1 cellular context compared by ENCODE assay signal in the genomic region with DNA sequence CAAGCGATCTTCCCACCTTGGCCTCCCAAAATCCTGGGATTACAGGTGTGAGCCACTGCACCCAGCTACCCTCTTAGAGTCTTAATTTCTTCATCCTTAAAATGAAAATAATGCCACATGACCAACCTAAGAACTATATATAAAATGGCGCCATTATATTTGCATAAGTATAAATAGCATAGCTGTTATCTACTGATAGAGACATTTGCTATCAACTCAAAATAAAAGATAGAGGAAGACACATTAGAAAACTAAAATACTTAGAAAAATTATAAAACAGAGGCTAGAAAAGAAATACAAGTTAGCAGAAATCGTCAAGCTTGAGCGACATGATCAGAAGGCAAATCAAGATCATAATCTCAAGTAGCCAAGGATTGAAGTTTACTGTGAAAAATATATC.
TF ChIP-seq lines count a peak whose summit lies in the region.

No MANE protein-coding gene starts in this region.

TF ChIP-seq in GM23338, 12 proteins besides CTCF, POLR2A, EP300 and RAD21 (continued from another document):
- TF ChIP-seq, protein P1, sequence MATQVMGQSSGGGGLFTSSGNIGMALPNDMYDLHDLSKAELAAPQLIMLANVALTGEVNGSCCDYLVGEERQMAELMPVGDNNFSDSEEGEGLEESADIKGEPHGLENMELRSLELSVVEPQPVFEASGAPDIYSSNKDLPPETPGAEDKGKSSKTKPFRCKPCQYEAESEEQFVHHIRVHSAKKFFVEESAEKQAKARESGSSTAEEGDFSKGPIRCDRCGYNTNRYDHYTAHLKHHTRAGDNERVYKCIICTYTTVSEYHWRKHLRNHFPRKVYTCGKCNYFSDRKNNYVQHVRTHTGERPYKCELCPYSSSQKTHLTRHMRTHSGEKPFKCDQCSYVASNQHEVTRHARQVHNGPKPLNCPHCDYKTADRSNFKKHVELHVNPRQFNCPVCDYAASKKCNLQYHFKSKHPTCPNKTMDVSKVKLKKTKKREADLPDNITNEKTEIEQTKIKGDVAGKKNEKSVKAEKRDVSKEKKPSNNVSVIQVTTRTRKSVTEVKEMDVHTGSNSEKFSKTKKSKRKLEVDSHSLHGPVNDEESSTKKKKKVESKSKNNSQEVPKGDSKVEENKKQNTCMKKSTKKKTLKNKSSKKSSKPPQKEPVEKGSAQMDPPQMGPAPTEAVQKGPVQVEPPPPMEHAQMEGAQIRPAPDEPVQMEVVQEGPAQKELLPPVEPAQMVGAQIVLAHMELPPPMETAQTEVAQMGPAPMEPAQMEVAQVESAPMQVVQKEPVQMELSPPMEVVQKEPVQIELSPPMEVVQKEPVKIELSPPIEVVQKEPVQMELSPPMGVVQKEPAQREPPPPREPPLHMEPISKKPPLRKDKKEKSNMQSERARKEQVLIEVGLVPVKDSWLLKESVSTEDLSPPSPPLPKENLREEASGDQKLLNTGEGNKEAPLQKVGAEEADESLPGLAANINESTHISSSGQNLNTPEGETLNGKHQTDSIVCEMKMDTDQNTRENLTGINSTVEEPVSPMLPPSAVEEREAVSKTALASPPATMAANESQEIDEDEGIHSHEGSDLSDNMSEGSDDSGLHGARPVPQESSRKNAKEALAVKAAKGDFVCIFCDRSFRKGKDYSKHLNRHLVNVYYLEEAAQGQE (IDR thresholded peaks at IDR 0.05; ENCODE audit: unreplicated experiment), result no peak
